Comparison of ENCODE assay signal across 13 cellular contexts in genomic region chr12:40970320-40970907, GRCh38.
DNase-seq lines count a peak whose midpoint lies in the region; ATAC-seq and TF ChIP-seq lines count a peak whose summit lies in the region.
"Had no signal": no experiment of that assay in that cellular context is flagged by ENCODE, and none has a peak within 500 bp of the region (broad histone marks: within the 10 kb centered on the region; RNA-seq: fewer than 3 reads in every experiment).

No MANE protein-coding gene starts in this region.

- H3K27ac Mint-ChIP-seq in H9, result no peak overlapping the region
- H3K27ac Mint-ChIP-seq in activated T-helper 1 cell treated with anti-CD3 and anti-CD28 coated beads, Interleukin-12 subunit alpha, Interleukin-12 subunit beta, Interleukin-2, Interleukin-4 antibody, amounts not matched to agents 30 ng/mL and 10 ng/mL and 1 ng/mL, durations not matched to agents 14 hours and 24 hours and 36 hours, result no peak overlapping the region
- no peak overlapping the region for H3K27ac Mint-ChIP-seq in effector memory CD8-positive, alpha-beta T cell
- H3K27ac Mint-ChIP-seq: CD8-positive, alpha-beta memory T cell had no signal

- H3K9me3 ChIP-seq in BE2C (no peaks in the 10 kb centered on the region), H9 (ENCODE audit: control insufficient read depth, low read depth, low read length) (no peaks in the 10 kb centered on the region), OCI-LY7 (ENCODE audit: low read length) (no peaks in the 10 kb centered on the region)
- H3K9me3 ChIP-seq: adrenal gland, tibial artery had no signal

- no peak overlapping the region for H4K8ac ChIP-seq in H9 (replicated peaks; ENCODE audit: insufficient read length, low read depth, low read length)

- H3K27me3 Mint-ChIP-seq in H9 (ENCODE audit: low read depth), result no peaks in the 10 kb centered on the region
- no peaks in the 10 kb centered on the region for H3K27me3 Mint-ChIP-seq in activated T-helper 1 cell treated with anti-CD3 and anti-CD28 coated beads, Interleukin-12 subunit alpha, Interleukin-12 subunit beta, Interleukin-2, Interleukin-4 antibody, amounts not matched to agents 30 ng/mL and 10 ng/mL and 1 ng/mL, durations not matched to agents 14 hours and 24 hours and 36 hours (ENCODE audit: insufficient read depth)
- H3K27me3 Mint-ChIP-seq in effector memory CD8-positive, alpha-beta T cell, result no peaks in the 10 kb centered on the region

- TF ChIP-seq CTCF in BE2C (IDR thresholded peaks at IDR 0.05; ENCODE audit: low read depth, low read length), result peak; percentile 22; the same call in 1 of the 2 replicates
- peak; percentile 65 for TF ChIP-seq CTCF in H9 (conservative IDR thresholded peaks at IDR 0.05)
- peak; percentile 62 for TF ChIP-seq CTCF in OCI-LY7 (conservative IDR thresholded peaks at IDR 0.05; ENCODE audit: low read length)
- no peak for TF ChIP-seq CTCF in omental fat pad (IDR thresholded peaks at IDR 0.05)

- no peak overlapping the region for H3K14ac ChIP-seq in H9 (ENCODE audit: insufficient read depth, low read length)

- no peak overlapping the region for H4K91ac ChIP-seq in H9 (ENCODE audit: insufficient read length, low read depth, low read length)

- ATAC-seq in omental fat pad (ENCODE audit: low FRiP score) (no peak), Right ventricle myocardium superior (ENCODE audit: poor library complexity) (no peak)
- no peak for ATAC-seq in effector memory CD8-positive, alpha-beta T cell (replicated peaks)
- ATAC-seq: sciatic nerve had no signal

- POLR2A ChIA-PET in OCI-LY7 (lab: Charles Lee), result no interaction called here

- H3K23me2 ChIP-seq in H9 (ENCODE audit: insufficient read length, low read depth, low read length, poor library complexity, severe bottlenecking), result no peaks in the 10 kb centered on the region

- no peak overlapping the region for H2AK5ac ChIP-seq in H9 (ENCODE audit: insufficient read length, low read length)

- no CpG with 5 or more reads among the region's 5 CpGs for WGBS in H9 (ENCODE audit: extremely low coverage, insufficient read length, low lambda C conversion rate)

- H3T11ph ChIP-seq in H9 (ENCODE audit: low read length), result no peak overlapping the region

- H3K4me2 ChIP-seq in H9 (ENCODE audit: insufficient read depth, insufficient read length, low read length), result no peak overlapping the region
- no peak overlapping the region for H3K4me2 ChIP-seq in OCI-LY7 (ENCODE audit: low read length)

- H2BK12ac ChIP-seq in H9 (ENCODE audit: insufficient read length, low read depth, low read length), result no peak overlapping the region

- H2AFZ ChIP-seq in H9 (ENCODE audit: low read length) (no peak overlapping the region), OCI-LY7 (ENCODE audit: low read length) (no peak overlapping the region)

- H3K27me3 ChIP-seq in BE2C (no peaks in the 10 kb centered on the region), H9 (ENCODE audit: insufficient read depth, low read length) (no peaks in the 10 kb centered on the region)
- H3K27me3 ChIP-seq: adrenal gland, tibial artery had no signal

- no peak overlapping the region for H3K18ac ChIP-seq in H9 (ENCODE audit: insufficient read length, low read depth, low read length)

- no peak overlapping the region for H2BK120ac ChIP-seq in H9 (ENCODE audit: low read depth, low read length, poor library complexity, severe bottlenecking)

- H3K4me3 ChIP-seq in BE2C (ENCODE audit: low read depth, low read length), result no peak overlapping the region
- H3K4me3 ChIP-seq in OCI-LY7 (ENCODE audit: low read depth, low read length, poor library complexity, severe bottlenecking), result no peak overlapping the region
- H3K4me3 ChIP-seq: adrenal gland, tibial artery had no signal

- no peak overlapping the region for H2BK5ac ChIP-seq in H9 (ENCODE audit: insufficient read length, low read length)

- no peaks in the 10 kb centered on the region for H3K36me3 Mint-ChIP-seq in H9 (ENCODE audit: insufficient read depth in 1 of 3, low read depth in 3 of 3)
- no peaks in the 10 kb centered on the region for H3K36me3 Mint-ChIP-seq in activated T-helper 1 cell treated with anti-CD3 and anti-CD28 coated beads, Interleukin-12 subunit alpha, Interleukin-12 subunit beta, Interleukin-2, Interleukin-4 antibody, amounts not matched to agents 30 ng/mL and 10 ng/mL and 1 ng/mL, durations not matched to agents 14 hours and 24 hours and 36 hours (ENCODE audit: low read depth)
- H3K36me3 Mint-ChIP-seq in effector memory CD8-positive, alpha-beta T cell (ENCODE audit: insufficient read depth), result no peaks in the 10 kb centered on the region
- H3K36me3 Mint-ChIP-seq: CD8-positive, alpha-beta memory T cell had no signal

- H4K20me1 ChIP-seq in H9 (ENCODE audit: control insufficient read depth, insufficient read depth, insufficient read length) (no peaks in the 10 kb centered on the region), OCI-LY7 (ENCODE audit: insufficient read depth, low read length) (no peaks in the 10 kb centered on the region)

- intact Hi-C loops in OCI-LY7 (cut with micrococcal nuclease; ENCODE audit: unreplicated experiment) (no loop called here), Right ventricle myocardium superior (cut with DNase I) (no loop called here)
- intact Hi-C loops in activated T-helper 1 cell treated with anti-CD3 and anti-CD28 coated beads, Interleukin-12 subunit alpha, Interleukin-12 subunit beta, Interleukin-2, Interleukin-4 antibody, amounts not matched to agents 30 ng/mL and 10 ng/mL and 1 ng/mL, durations not matched to agents 14 hours and 24 hours and 36 hours (cut with micrococcal nuclease), result no loop called here

- no peak overlapping the region for H3K9ac ChIP-seq in H9 (ENCODE audit: extremely low read depth, insufficient read length, low read length)

- H3K79me1 ChIP-seq in H9 (ENCODE audit: insufficient read depth, low read depth, low read length, poor library complexity, severe bottlenecking), result no peaks in the 10 kb centered on the region

- H3K23ac ChIP-seq in H9 (ENCODE audit: insufficient read length, low read depth, low read length), result no peak overlapping the region

- H3K4me1 ChIP-seq in BE2C (no peaks in the 10 kb centered on the region), H9 (ENCODE audit: insufficient read depth, low read length) (no peaks in the 10 kb centered on the region), OCI-LY7 (ENCODE audit: insufficient read depth, low read length, poor library complexity, severe bottlenecking) (no peaks in the 10 kb centered on the region)
- H3K4me1 ChIP-seq: adrenal gland, tibial artery had no signal

- no peak overlapping the region for H3K4me3 Mint-ChIP-seq in H9
- H3K4me3 Mint-ChIP-seq in activated T-helper 1 cell treated with anti-CD3 and anti-CD28 coated beads, Interleukin-12 subunit alpha, Interleukin-12 subunit beta, Interleukin-2, Interleukin-4 antibody, amounts not matched to agents 30 ng/mL and 10 ng/mL and 1 ng/mL, durations not matched to agents 14 hours and 24 hours and 36 hours, result no peak overlapping the region
- H3K4me3 Mint-ChIP-seq in effector memory CD8-positive, alpha-beta T cell, result no peak overlapping the region
- H3K4me3 Mint-ChIP-seq: CD8-positive, alpha-beta memory T cell had no signal

- H3K36me3 ChIP-seq in BE2C, result no peaks in the 10 kb centered on the region
- H3K36me3 ChIP-seq in OCI-LY7 (ENCODE audit: insufficient read depth, low read length), result no peaks in the 10 kb centered on the region
- H3K36me3 ChIP-seq: adrenal gland, tibial artery had no signal

- H3K79me2 ChIP-seq in H9 (ENCODE audit: insufficient read depth, low read length) (no peaks in the 10 kb centered on the region), OCI-LY7 (ENCODE audit: insufficient read depth, low read depth, low read length) (no peaks in the 10 kb centered on the region)

- peaks cover 10 to 12% of the 10 kb centered on the region in 2 experiments for H3K4me1 Mint-ChIP-seq in H9
- H3K4me1 Mint-ChIP-seq in activated T-helper 1 cell treated with anti-CD3 and anti-CD28 coated beads, Interleukin-12 subunit alpha, Interleukin-12 subunit beta, Interleukin-2, Interleukin-4 antibody, amounts not matched to agents 30 ng/mL and 10 ng/mL and 1 ng/mL, durations not matched to agents 14 hours and 24 hours and 36 hours (ENCODE audit: low read depth), result no peaks in the 10 kb centered on the region
- no peaks in the 10 kb centered on the region for H3K4me1 Mint-ChIP-seq in effector memory CD8-positive, alpha-beta T cell (ENCODE audit: low read depth in 2 of 2)
- H3K4me1 Mint-ChIP-seq: CD8-positive, alpha-beta memory T cell had no signal

- H2BK20ac ChIP-seq in H9 (ENCODE audit: low read depth, low read length, poor library complexity, severe bottlenecking), result no peak overlapping the region

- no peak overlapping the region for H3K4ac ChIP-seq in H9 (ENCODE audit: low read depth, low read length)

- H3K27ac ChIP-seq in H9 (ENCODE audit: insufficient read length, low read depth, low read length) (no peak overlapping the region), OCI-LY7 (ENCODE audit: low read depth, low read length, poor library complexity, severe bottlenecking) (no peak overlapping the region)
- H3K27ac ChIP-seq: adrenal gland, tibial artery had no signal

- H3K9me3 Mint-ChIP-seq in H9, result no peaks in the 10 kb centered on the region
- no peaks in the 10 kb centered on the region for H3K9me3 Mint-ChIP-seq in activated T-helper 1 cell treated with anti-CD3 and anti-CD28 coated beads, Interleukin-12 subunit alpha, Interleukin-12 subunit beta, Interleukin-2, Interleukin-4 antibody, amounts not matched to agents 30 ng/mL and 10 ng/mL and 1 ng/mL, durations not matched to agents 14 hours and 24 hours and 36 hours
- H3K9me3 Mint-ChIP-seq in effector memory CD8-positive, alpha-beta T cell, result no peaks in the 10 kb centered on the region
- H3K9me3 Mint-ChIP-seq: CD8-positive, alpha-beta memory T cell had no signal

- no TSS peak for BruUV-seq in OCI-LY7 (replicated peaks; lab: Mats Ljungman, UMichigan)

- no peak overlapping the region for H3K56ac ChIP-seq in H9 (ENCODE audit: insufficient read length, low read depth, low read length)

- H2BK15ac ChIP-seq in H9 (ENCODE audit: low read depth, low read length), result no peak overlapping the region

- DNase-seq in BE2C (no peak), H9 (no peak), OCI-LY7 (ENCODE audit: low spot score) (no peak), iPS DF 4.7 (ENCODE audit: extremely low read depth, low spot score) (peak; percentile 16), omental fat pad (ENCODE audit: low spot score) (no peak), Right ventricle myocardium superior (no peak)
- DNase-seq in activated T-helper 1 cell treated with anti-CD3 and anti-CD28 coated beads, Interleukin-12 subunit alpha, Interleukin-12 subunit beta, Interleukin-2, Interleukin-4 antibody, amounts not matched to agents 30 ng/mL and 10 ng/mL and 1 ng/mL, durations not matched to agents 14 hours and 24 hours and 36 hours (ENCODE audit: low spot score), result no peak
- no peak for DNase-seq in effector memory CD8-positive, alpha-beta T cell
- DNase-seq: adrenal gland; CD8-positive, alpha-beta memory T cell; hippocampal formation; tibial artery had no signal

- no peaks in the 10 kb centered on the region for H3K9me2 ChIP-seq in OCI-LY7 (ENCODE audit: insufficient read depth, low read length)

- CTCF ChIA-PET in OCI-LY7 (lab: Charles Lee; ENCODE audit: unreplicated experiment), result no interaction called here

- H4K5ac ChIP-seq in H9 (ENCODE audit: insufficient read length, low read depth, low read length), result no peak overlapping the region

Comparison
In these comparisons a context has a peak if more than half of its experiments do, and no peak if none do; other contexts are left out.
1. CTCF ChIP-seq: peak in BE2C (single experiment), H9 (single experiment) and OCI-LY7 (single experiment); none in omental fat pad (0 of 3).